30 cellular contexts compared by ENCODE assay signal in the genomic region with DNA sequence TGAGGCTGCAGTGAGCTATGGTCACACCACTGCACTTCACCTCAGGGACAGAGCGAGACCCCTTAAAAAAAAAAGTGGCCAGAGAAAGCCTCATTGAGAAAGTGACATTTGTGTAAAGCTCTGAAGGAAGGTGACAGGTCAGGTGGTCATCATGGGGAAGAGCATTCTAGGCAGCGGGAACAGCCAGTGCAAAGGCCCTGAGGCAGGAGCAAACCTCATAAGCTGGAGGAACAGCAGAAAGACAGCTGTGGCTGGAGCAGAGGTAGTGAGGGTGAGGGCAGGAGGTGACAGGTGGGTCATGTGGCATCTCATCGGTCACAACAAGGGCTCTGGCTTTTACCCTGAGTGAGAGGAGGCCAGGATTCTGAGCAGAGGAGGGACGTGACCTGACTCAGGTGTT.
"Had no signal": no experiment of that assay in that cellular context is flagged by ENCODE, and none has a peak within 500 bp of the region (broad histone marks: within the 10 kb centered on the region; RNA-seq: fewer than 3 reads in every experiment).

No MANE protein-coding gene starts in this region.

- H3K4me1 ChIP-seq: adrenal gland, body of pancreas, Peyer's patch, SJCRH30 had no signal

- H3K36me3 Mint-ChIP-seq: activated CD4-positive, alpha-beta memory T cell treated with anti-CD3 and anti-CD28 coated beads for 36 hours; activated naive CD8-positive, alpha-beta T cell treated with anti-CD3 and anti-CD28 coated beads, Interleukin-2, amount 10 ng/mL, durations not matched to agents 7 days and 5 days had no signal

- DNase-seq: activated CD4-positive, alpha-beta memory T cell treated with anti-CD3 and anti-CD28 coated beads for 36 hours; activated CD4-positive, alpha-beta T cell treated with anti-CD3 and anti-CD28 coated beads, Interleukin-2, amount 10 ng/mL, durations not matched to agents 7 days and 5 days; activated CD4-positive, CD25-positive, alpha-beta regulatory T cell; activated CD8-positive, alpha-beta memory T cell treated with anti-CD3 and anti-CD28 coated beads for 24 hours; activated gamma-delta T cell; activated naive CD4-positive, alpha-beta T cell treated with anti-CD3 and anti-CD28 coated beads for 36 hours; activated naive CD8-positive, alpha-beta T cell treated with anti-CD3 and anti-CD28 coated beads, Interleukin-2, amount 10 ng/mL, durations not matched to agents 7 days and 5 days; activated T-cell treated with anti-CD3 and anti-CD28 coated beads, Interleukin-2, amount 50 U/mL, for 4 hours; aorta; body of pancreas; cerebellar nuclear complex; Karpas-422; NCI-H1105 treated with DMSO at 0.1 percent for 48 hours; NCI-H1436 treated with DMSO at 0.1 percent for 48 hours; NCI-H187; NCI-H2081; NCI-H510A treated with DMSO at 0.1 percent for 48 hours; NCI-H69; NK-92 treated with Interleukin-12 subunit alpha and Interleukin-12 subunit beta, amount 100 ng/mL, for 24 hours; Peyer's patch; Right ventricle myocardium superior; SJCRH30; SK-N-SH; T-helper 1 cell; T-helper 9 cell had no signal

- H3K27me3 Mint-ChIP-seq: activated CD4-positive, alpha-beta memory T cell treated with anti-CD3 and anti-CD28 coated beads for 36 hours; activated CD4-positive, alpha-beta T cell treated with anti-CD3 and anti-CD28 coated beads, Interleukin-2, amount 10 ng/mL, durations not matched to agents 7 days and 5 days had no signal

- H3K9me3 ChIP-seq: adrenal gland, body of pancreas, Peyer's patch, SJCRH30, SK-N-SH had no signal

- H3K4me2 ChIP-seq: SK-N-SH had no signal

- H3K9me3 Mint-ChIP-seq: activated CD4-positive, alpha-beta memory T cell treated with anti-CD3 and anti-CD28 coated beads for 36 hours; activated CD4-positive, alpha-beta T cell treated with anti-CD3 and anti-CD28 coated beads, Interleukin-2, amount 10 ng/mL, durations not matched to agents 7 days and 5 days; activated naive CD4-positive, alpha-beta T cell treated with anti-CD3 and anti-CD28 coated beads for 36 hours; activated naive CD8-positive, alpha-beta T cell treated with anti-CD3 and anti-CD28 coated beads, Interleukin-2, amount 10 ng/mL, durations not matched to agents 7 days and 5 days; activated T-cell treated with anti-CD3 and anti-CD28 coated beads, Interleukin-2, amount 50 U/mL, for 4 hours had no signal

- H3K36me3 ChIP-seq: adrenal gland, cardiac muscle cell, Peyer's patch had no signal

- H3K27me3 ChIP-seq: adrenal gland, body of pancreas, cardiac muscle cell, Peyer's patch, SJCRH30 had no signal

- H3K27ac ChIP-seq: body of pancreas, cardiac muscle cell, Peyer's patch, RWPE1, SJCRH30 had no signal

- H3K4me1 Mint-ChIP-seq: activated CD4-positive, alpha-beta T cell treated with anti-CD3 and anti-CD28 coated beads, Interleukin-2, amount 10 ng/mL, durations not matched to agents 7 days and 5 days had no signal

- FAIRE-seq: colon, TTC549 had no signal

- H3K27ac Mint-ChIP-seq: activated CD4-positive, alpha-beta memory T cell treated with anti-CD3 and anti-CD28 coated beads for 36 hours; activated CD4-positive, alpha-beta T cell treated with anti-CD3 and anti-CD28 coated beads, Interleukin-2, amount 10 ng/mL, durations not matched to agents 7 days and 5 days; activated naive CD4-positive, alpha-beta T cell treated with anti-CD3 and anti-CD28 coated beads for 36 hours; activated naive CD8-positive, alpha-beta T cell treated with anti-CD3 and anti-CD28 coated beads, Interleukin-2, amount 10 ng/mL, durations not matched to agents 7 days and 5 days had no signal

- H3K4me3 Mint-ChIP-seq: activated CD4-positive, alpha-beta memory T cell treated with anti-CD3 and anti-CD28 coated beads for 36 hours; activated CD4-positive, alpha-beta T cell treated with anti-CD3 and anti-CD28 coated beads, Interleukin-2, amount 10 ng/mL, durations not matched to agents 7 days and 5 days; activated naive CD4-positive, alpha-beta T cell treated with anti-CD3 and anti-CD28 coated beads for 36 hours; activated naive CD8-positive, alpha-beta T cell treated with anti-CD3 and anti-CD28 coated beads, Interleukin-2, amount 10 ng/mL, durations not matched to agents 7 days and 5 days; activated T-cell treated with anti-CD3 and anti-CD28 coated beads, Interleukin-2, amount 50 U/mL, for 4 hours had no signal

- H3K4me3 ChIP-seq: adrenal gland, body of pancreas, cardiac muscle cell, Peyer's patch, SJCRH30 had no signal

- H3K9ac ChIP-seq: SK-N-SH had no signal

- ATAC-seq: activated T-cell treated with anti-CD3 and anti-CD28 coated beads, Interleukin-2, amount 50 U/mL, for 4 hours; body of pancreas had no signal
